Comparison of ENCODE assay signal across 8 cellular contexts in genomic region chr5:138035605-138036537, GRCh38. TPM values are rescaled to one million over a fixed set of nuclear protein-coding genes. Genes with fewer than 3 reads are reported as not detected.
A peak's percentile ranks its signal among the peaks of the same experiment; 100 is the strongest.
DNase-seq lines count a peak whose midpoint lies in the region; ATAC-seq and TF ChIP-seq lines count a peak whose summit lies in the region.

No MANE protein-coding gene starts in this region.

- H3K9me2 ChIP-seq in Loucy (replicated peaks; ENCODE audit: low read depth, low read length) = no peaks in the 10 kb centered on the region

- H3K27ac ChIP-seq in RWPE2 (ENCODE audit: poor library complexity, severe bottlenecking) (no peak overlapping the region), tibial nerve (peak overlapping the region in 2 of 4 donors; percentile 3 to 72)

- H3K9me3 Mint-ChIP-seq in Calu3 (ENCODE audit: low read depth, unreplicated experiment) = no peaks in the 10 kb centered on the region
- no peaks in the 10 kb centered on the region for H3K9me3 Mint-ChIP-seq in activated T-helper 2 cell treated with anti-CD3 and anti-CD28 coated beads, Interferon-gamma antibody, Interleukin-2, Interleukin-4, amounts not matched to agents 10 μg/mL and 5 μg/mL and 100 μg/mL, durations not matched to agents 14 hours and 24 hours and 36 hours

- H3K27ac Mint-ChIP-seq in Calu3 (ENCODE audit: unreplicated experiment) = peak overlapping the region; percentile 59
- H3K27ac Mint-ChIP-seq in activated T-helper 2 cell treated with anti-CD3 and anti-CD28 coated beads, Interferon-gamma antibody, Interleukin-2, Interleukin-4, amounts not matched to agents 10 μg/mL and 5 μg/mL and 100 μg/mL, durations not matched to agents 14 hours and 24 hours and 36 hours = no peak overlapping the region

- H3K27me3 ChIP-seq in Loucy (ENCODE audit: insufficient read depth, low read length, poor library complexity, severe bottlenecking) (no peaks in the 10 kb centered on the region), RWPE2 (ENCODE audit: insufficient read depth, poor library complexity, severe bottlenecking) (no peaks in the 10 kb centered on the region), tibial nerve (no peaks in the 10 kb centered on the region)

- H3K4me1 ChIP-seq in Loucy (ENCODE audit: insufficient read depth, low read length, poor library complexity, severe bottlenecking) (peaks cover 16% of the 10 kb centered on the region), RWPE2 (ENCODE audit: insufficient read depth, poor library complexity, severe bottlenecking) (peaks cover 12% of the 10 kb centered on the region), tibial nerve (peaks cover 0 to 32% (median 11%) of the 10 kb centered on the region in 4 donors)

- CTCF ChIA-PET in Calu3 (lab: Charles Lee) = interaction anchor here (0.6 to 1.7 kb wide), 11 partner anchors 10 to 543 kb away, joined by 3 to 20 read pairs (median 3); no protein-coding TSS in a partner anchor

- DNase-seq in Calu3 = peak; percentile 80
- no peak for DNase-seq in RWPE2 (ENCODE audit: low spot score)
- DNase-seq in activated T-helper 2 cell treated with anti-CD3 and anti-CD28 coated beads, Interferon-gamma antibody, Interleukin-2, Interleukin-4, amounts not matched to agents 10 μg/mL and 5 μg/mL and 100 μg/mL, durations not matched to agents 14 hours and 24 hours and 36 hours (ENCODE audit: low spot score) = peak; percentile 54
- DNase-seq in fibroblast of the conjunctiva (ENCODE audit: low read depth) = peak; percentile 86
- DNase-seq in non-pigmented ciliary epithelial cell (ENCODE audit: low read depth) = peak; percentile 63
- peak in 1 of 2 donors; percentile 47 for DNase-seq in tibial nerve (ENCODE audit: low spot score in 2 of 2)

- no peaks in the 10 kb centered on the region for H3K9me3 ChIP-seq in Loucy (ENCODE audit: insufficient read depth, low read depth, low read length)
- no peaks in the 10 kb centered on the region for H3K9me3 ChIP-seq in RWPE2 (ENCODE audit: severe bottlenecking)
- no peaks in the 10 kb centered on the region for H3K9me3 ChIP-seq in tibial nerve

- no peak for TF ChIP-seq POLR2A in tibial nerve (IDR thresholded peaks at IDR 0.05)

- H3K4me2 ChIP-seq in Loucy (ENCODE audit: low read depth, low read length, poor library complexity, severe bottlenecking) = peak overlapping the region; percentile 10

- H4K20me1 ChIP-seq in Loucy (ENCODE audit: insufficient read depth, low read length, poor library complexity, severe bottlenecking) = peaks cover 19% of the 10 kb centered on the region

- H3K9ac ChIP-seq in Loucy (ENCODE audit: low read depth, low read length, poor library complexity, severe bottlenecking) = no peak overlapping the region

- ATAC-seq in GM21529 (IDR thresholded peaks at IDR 0.05; ENCODE audit: unreplicated experiment) (peak; percentile 38), RWPE2 (ENCODE audit: low read depth) (peak; percentile 67)

- H3K4me3 ChIP-seq in Loucy (ENCODE audit: low read length, poor library complexity, severe bottlenecking) = no peak overlapping the region
- no peak overlapping the region for H3K4me3 ChIP-seq in RWPE2 (ENCODE audit: severe bottlenecking)
- H3K4me3 ChIP-seq in tibial nerve = peak overlapping the region in 1 of 4 donors; percentile 30

- no peaks in the 10 kb centered on the region for H3K27me3 Mint-ChIP-seq in Calu3 (ENCODE audit: unreplicated experiment)
- no peaks in the 10 kb centered on the region for H3K27me3 Mint-ChIP-seq in activated T-helper 2 cell treated with anti-CD3 and anti-CD28 coated beads, Interferon-gamma antibody, Interleukin-2, Interleukin-4, amounts not matched to agents 10 μg/mL and 5 μg/mL and 100 μg/mL, durations not matched to agents 14 hours and 24 hours and 36 hours (ENCODE audit: low read depth)

- no peaks in the 10 kb centered on the region for H3F3A ChIP-seq in Loucy (ENCODE audit: low read depth)

- H3K36me3 ChIP-seq in Loucy (ENCODE audit: insufficient read depth, low read length) = no peaks in the 10 kb centered on the region
- 0 out of 2 replicates have a peak, but pooled peaks cover 4% of the 10 kb centered on the region for H3K36me3 ChIP-seq in RWPE2 (ENCODE audit: low read depth)
- no peaks in the 10 kb centered on the region for H3K36me3 ChIP-seq in tibial nerve

- peaks cover 22% of the 10 kb centered on the region for H3K4me1 Mint-ChIP-seq in Calu3 (ENCODE audit: low read depth, unreplicated experiment)
- H3K4me1 Mint-ChIP-seq in activated T-helper 2 cell treated with anti-CD3 and anti-CD28 coated beads, Interferon-gamma antibody, Interleukin-2, Interleukin-4, amounts not matched to agents 10 μg/mL and 5 μg/mL and 100 μg/mL, durations not matched to agents 14 hours and 24 hours and 36 hours (ENCODE audit: low read depth) = peaks cover 37% of the 10 kb centered on the region

- intact Hi-C loops in Calu3 (cut with micrococcal nuclease; ENCODE audit: unreplicated experiment) = loop anchor here (1.0 kb wide), 2 partner anchors 32 to 97 kb away; no protein-coding TSS in a partner anchor
- intact Hi-C loops in activated T-helper 2 cell treated with anti-CD3 and anti-CD28 coated beads, Interferon-gamma antibody, Interleukin-2, Interleukin-4, amounts not matched to agents 10 μg/mL and 5 μg/mL and 100 μg/mL, durations not matched to agents 14 hours and 24 hours and 36 hours (cut with micrococcal nuclease) = loop anchor here (1.0 to 10.0 kb wide), 4 partner anchors 32 to 299 kb away; partner anchors contain the start of genes CDC25C, FAM53C and PKD2L2

- H2AFZ ChIP-seq in Loucy (ENCODE audit: low read length) = no peak overlapping the region; the same call in 1 of the 2 replicates

- peaks cover 30% of the 10 kb centered on the region for H3K36me3 Mint-ChIP-seq in Calu3 (ENCODE audit: insufficient read depth, unreplicated experiment)
- H3K36me3 Mint-ChIP-seq in activated T-helper 2 cell treated with anti-CD3 and anti-CD28 coated beads, Interferon-gamma antibody, Interleukin-2, Interleukin-4, amounts not matched to agents 10 μg/mL and 5 μg/mL and 100 μg/mL, durations not matched to agents 14 hours and 24 hours and 36 hours (ENCODE audit: low read depth) = peaks cover 14% of the 10 kb centered on the region

- TF ChIP-seq CTCF in Calu3 (IDR thresholded peaks at IDR 0.05; ENCODE audit: unreplicated experiment) (peak; percentile 87), Loucy (conservative IDR thresholded peaks at IDR 0.05; ENCODE audit: low read length) (peak; percentile 99), RWPE2 (IDR thresholded peaks at IDR 0.05; ENCODE audit: poor library complexity, severe bottlenecking) (peak; percentile 99), tibial nerve (IDR thresholded peaks at IDR 0.05) (peak; percentile 78 to 86 (median 80))

- peak in 1 of 2 donors; percentile 28 for TF ChIP-seq EP300 in tibial nerve (IDR thresholded peaks at IDR 0.05)

- no TSS peak for BruUV-seq in Calu3 (replicated peaks; lab: Mats Ljungman, UMichigan)

- 30 to 35% methylated on average over 11 of the region's 11 CpGs for WGBS in tibial nerve, 2 donors

- peaks cover 24% of the 10 kb centered on the region for H3K79me2 ChIP-seq in Loucy (ENCODE audit: insufficient read depth, low read length)

- H3K4me3 Mint-ChIP-seq in Calu3 (ENCODE audit: low read depth, unreplicated experiment) = no peak overlapping the region
- peak overlapping the region; percentile 44 for H3K4me3 Mint-ChIP-seq in activated T-helper 2 cell treated with anti-CD3 and anti-CD28 coated beads, Interferon-gamma antibody, Interleukin-2, Interleukin-4, amounts not matched to agents 10 μg/mL and 5 μg/mL and 100 μg/mL, durations not matched to agents 14 hours and 24 hours and 36 hours (ENCODE audit: low read depth)

RNA-seq across cellular contexts. Expression of gene FAM13B, which starts 3.0 kb away (rescaled TPM):
- total RNA-seq in Calu3 (2022) = 34.9 and 42.5 TPM in 2 replicates
- total RNA-seq in activated T-helper 2 cell treated with anti-CD3 and anti-CD28 coated beads, Interferon-gamma antibody, Interleukin-2, Interleukin-4, amounts not matched to agents 10 μg/mL and 5 μg/mL and 100 μg/mL, durations not matched to agents 14 hours and 24 hours and 36 hours = 20.3 and 22.8 TPM in 2 replicates
- total RNA-seq in tibial nerve = 10 to 100 TPM; 59.4 to 85.9 (median 72.3) TPM

RNA-seq across cellular contexts. Expression of gene WNT8A, which starts 48.0 kb away (rescaled TPM):
- total RNA-seq in Calu3 (2022) (not detected in 2 replicates), tibial nerve (not detected)
- not detected in 2 replicates for total RNA-seq in activated T-helper 2 cell treated with anti-CD3 and anti-CD28 coated beads, Interferon-gamma antibody, Interleukin-2, Interleukin-4, amounts not matched to agents 10 μg/mL and 5 μg/mL and 100 μg/mL, durations not matched to agents 14 hours and 24 hours and 36 hours
